ENCODE assay signal across 14 cellular contexts in the genomic region with DNA sequence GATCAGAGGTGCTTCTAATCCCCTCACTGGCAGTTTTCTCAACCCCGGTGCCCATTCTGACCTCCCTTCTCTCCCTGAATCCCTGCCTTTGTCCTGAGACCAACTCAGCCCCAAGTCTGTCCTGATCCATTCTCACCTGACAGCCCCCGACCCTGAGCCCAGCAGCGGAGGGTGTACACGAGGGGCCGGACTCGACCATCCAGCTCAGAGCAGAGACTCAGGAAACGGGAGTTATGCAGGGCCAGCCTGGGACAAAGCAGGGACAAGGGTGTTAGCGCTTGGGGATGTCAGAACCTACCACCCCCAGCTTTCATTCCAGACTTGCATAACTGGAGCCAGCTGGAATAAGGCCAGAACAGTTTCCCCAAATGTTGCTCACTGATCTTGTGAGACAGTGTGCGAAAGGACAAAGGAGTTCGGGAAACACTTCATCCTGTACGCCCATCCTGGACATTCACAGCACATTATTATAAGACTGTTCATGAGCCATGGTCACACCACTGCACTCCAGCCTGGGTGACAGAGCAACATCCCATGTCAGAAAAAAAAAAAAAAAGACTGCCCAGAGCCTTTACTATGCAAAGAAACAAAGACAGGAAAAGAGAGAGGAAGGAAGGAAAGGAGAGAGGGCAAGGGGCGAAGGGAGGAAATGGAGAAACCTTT. TPM values are rescaled to one million over a fixed set of nuclear protein-coding genes. Genes with fewer than 3 reads are reported as not detected.
DNase-seq lines count a peak whose midpoint lies in the region; ATAC-seq and TF ChIP-seq lines count a peak whose summit lies in the region.
"Had no signal": no experiment of that assay in that cellular context is flagged by ENCODE, and none has a peak within 500 bp of the region (broad histone marks: within the 10 kb centered on the region; RNA-seq: fewer than 3 reads in every experiment).

No MANE protein-coding gene starts in this region.

- WGBS in hepatocyte (ENCODE audit: low lambda C conversion rate, missing lambda C conversion rate), result 78% methylated on average over 12 of the region's 12 CpGs
- WGBS in psoas muscle, 3 donors, result 68 to 73% (median 72%) methylated on average over 12 of the region's 12 CpGs

- DNase-seq in activated B cell treated with CpG ODN at 0.5 μM for 24 hours (no peak), hepatocyte (ENCODE audit: low spot score) (no peak), psoas muscle (peak in 1 of 2 donors; percentile 53), AG08396 (ENCODE audit: low spot score) (no peak)
- no peak for DNase-seq in activated CD4-positive, CD25-positive, alpha-beta regulatory T cell (lab: John Stamatoyannopoulos, UW)
- DNase-seq in activated CD4-positive, CD25-positive, alpha-beta regulatory T cell treated with anti-CD3 and anti-CD28 coated beads, Interleukin-2, amount 50 U/mL, for 72 hours, result no peak
- DNase-seq: activated CD8-positive, alpha-beta memory T cell treated with anti-CD3 and anti-CD28 coated beads for 24 hours; activated naive CD8-positive, alpha-beta T cell treated with anti-CD3 and anti-CD28 coated beads for 36 hours; effector CD4-positive, alpha-beta T cell; Karpas-422; NCI-H2029 treated with DMSO at 0.1 percent for 48 hours had no signal

- H3K27ac ChIP-seq in ACC112 (ENCODE audit: low read depth, low read length) (peak overlapping the region; percentile 38; the same call in 1 of the 2 replicates), hepatocyte (peak overlapping the region; percentile 67), psoas muscle (peak overlapping the region; percentile 92)
- H3K27ac ChIP-seq: C4-2B had no signal

- H3K27me3 Mint-ChIP-seq in activated B cell treated with CpG ODN at 0.5 μM for 24 hours, result no peaks in the 10 kb centered on the region
- H3K27me3 Mint-ChIP-seq: activated naive CD8-positive, alpha-beta T cell treated with anti-CD3 and anti-CD28 coated beads for 36 hours had no signal

- no peak overlapping the region for H2AFZ ChIP-seq in ACC112 (ENCODE audit: low read length, unreplicated experiment)
- no peak overlapping the region for H2AFZ ChIP-seq in hepatocyte

- no peaks in the 10 kb centered on the region for H3K27me3 ChIP-seq in ACC112 (ENCODE audit: insufficient read depth, low read length)
- H3K27me3 ChIP-seq in hepatocyte, result no peaks in the 10 kb centered on the region
- H3K27me3 ChIP-seq in psoas muscle (ENCODE audit: insufficient read depth in 3 of 3, low read length in 2 of 3), result no peaks in the 10 kb centered on the region

- intact Hi-C loops in activated B cell treated with CpG ODN at 0.5 μM for 24 hours (cut with micrococcal nuclease), result no loop called here
- intact Hi-C loops in psoas muscle (cut with DNase I), result loop anchor here in 1 of 2 donors (10.0 kb wide), 1 partner anchor 278 kb away; no protein-coding TSS in a partner anchor

- peak overlapping the region; percentile 56 for H3K27ac Mint-ChIP-seq in activated B cell treated with CpG ODN at 0.5 μM for 24 hours

- no peak overlapping the region for H3K4me3 ChIP-seq in ACC112 (ENCODE audit: low read depth, low read length)
- no peak overlapping the region for H3K4me3 ChIP-seq in hepatocyte
- peak overlapping the region; percentile 90 for H3K4me3 ChIP-seq in psoas muscle

- H3K4me2 ChIP-seq in hepatocyte, result peak overlapping the region; percentile 10

- no peak for ATAC-seq in activated B cell treated with CpG ODN at 0.5 μM for 24 hours (ENCODE audit: low read depth)
- ATAC-seq in psoas muscle, result no peak
- ATAC-seq in HG02642 (IDR thresholded peaks at IDR 0.05; ENCODE audit: poor library complexity, unreplicated experiment), result no peak

- H3K79me2 ChIP-seq in ACC112 (ENCODE audit: control insufficient read depth, insufficient read depth, low read length, unreplicated experiment) (peaks cover 40% of the 10 kb centered on the region), hepatocyte (peaks cover 32% of the 10 kb centered on the region)

- no peaks in the 10 kb centered on the region for H3K9me3 ChIP-seq in hepatocyte (ENCODE audit: low read depth)
- no peaks in the 10 kb centered on the region for H3K9me3 ChIP-seq in psoas muscle

- H3K4me1 ChIP-seq in ACC112 (ENCODE audit: control insufficient read depth, insufficient read depth, low read length, unreplicated experiment), result peaks cover 27% of the 10 kb centered on the region
- peaks cover 24% of the 10 kb centered on the region for H3K4me1 ChIP-seq in hepatocyte (ENCODE audit: insufficient read depth)
- H3K4me1 ChIP-seq in psoas muscle, result peaks cover 46% of the 10 kb centered on the region

- no peaks in the 10 kb centered on the region for H3K9me2 ChIP-seq in hepatocyte (replicated peaks; ENCODE audit: insufficient read depth)

- POLR2A ChIA-PET in activated B cell treated with CpG ODN at 0.5 μM for 24 hours (lab: Charles Lee), result interaction anchor here (0.6 to 1.1 kb wide), 3 partner anchors 14 to 70 kb away, joined by 3 to 4 read pairs (median 3); a partner anchor contains a TSS

- H3K36me3 ChIP-seq in ACC112 (ENCODE audit: insufficient read depth, low read length), result peaks cover 10% of the 10 kb centered on the region; the same call in 1 of the 2 replicates
- no peaks in the 10 kb centered on the region for H3K36me3 ChIP-seq in hepatocyte (replicated peaks; ENCODE audit: insufficient read depth, low read depth)
- H3K36me3 ChIP-seq in psoas muscle (ENCODE audit: insufficient read depth in 1 of 2, low read depth in 1 of 2), result peaks cover 3 to 71% of the 10 kb centered on the region in 2 donors

- peaks cover 63% of the 10 kb centered on the region for H3K36me3 Mint-ChIP-seq in activated B cell treated with CpG ODN at 0.5 μM for 24 hours (ENCODE audit: low read depth)

- peaks cover 7% of the 10 kb centered on the region for H4K20me1 ChIP-seq in hepatocyte (ENCODE audit: insufficient read depth, poor library complexity, severe bottlenecking)

- CTCF ChIA-PET in activated B cell treated with CpG ODN at 0.5 μM for 24 hours (lab: Charles Lee), result interaction anchor here (0.5 kb wide), 1 partner anchor 36 kb away, joined by 3 read pairs; a partner anchor contains a TSS

- TF ChIP-seq CTCF in activated B cell treated with CpG ODN at 0.5 μM for 24 hours (IDR thresholded peaks at IDR 0.05) (no peak), hepatocyte (IDR thresholded peaks at IDR 0.05; ENCODE audit: poor library complexity) (no peak), psoas muscle (IDR thresholded peaks at IDR 0.05) (no peak)

- no peak overlapping the region for H3K4me3 Mint-ChIP-seq in activated B cell treated with CpG ODN at 0.5 μM for 24 hours
- H3K4me3 Mint-ChIP-seq: activated naive CD8-positive, alpha-beta T cell treated with anti-CD3 and anti-CD28 coated beads for 36 hours had no signal

- no peaks in the 10 kb centered on the region for H3K9me3 Mint-ChIP-seq in activated B cell treated with CpG ODN at 0.5 μM for 24 hours
- H3K9me3 Mint-ChIP-seq: activated naive CD8-positive, alpha-beta T cell treated with anti-CD3 and anti-CD28 coated beads for 36 hours had no signal

- peaks cover 29% of the 10 kb centered on the region for H3K4me1 Mint-ChIP-seq in activated B cell treated with CpG ODN at 0.5 μM for 24 hours

RNA-seq across cellular contexts. Expression of a gene that starts 3.5 kb away (rescaled TPM):
- total RNA-seq in activated B cell treated with CpG ODN at 0.5 μM for 24 hours (2,373 and 2,524 TPM in 2 replicates), hepatocyte (1,612 and 1,634 TPM in 2 replicates), psoas muscle (1,000 to 10,000 TPM; 1,137 to 1,954 (median 1,509) TPM)
- polyA plus RNA-seq in hepatocyte (501 and 526 TPM in 2 replicates), psoas muscle (1,000 to 10,000 TPM; 1,687 to 2,356 (median 2,243) TPM)

RNA-seq across cellular contexts. Expression of a gene that starts 14.1 kb away (rescaled TPM):
- total RNA-seq in activated B cell treated with CpG ODN at 0.5 μM for 24 hours, result 27.8 and 30.9 TPM in 2 replicates
- 6.7 and 11.7 TPM in 2 replicates for total RNA-seq in hepatocyte
- polyA plus RNA-seq in hepatocyte, result 14.2 and 16.5 TPM in 2 replicates
- total RNA-seq in psoas muscle, result 10 to 100 TPM; 14.3 to 23.7 (median 19.6) TPM
- 10 to 100 TPM; 12.1 to 15.5 (median 12.7) TPM for polyA plus RNA-seq in psoas muscle

RNA-seq across cellular contexts. Expression of a gene that starts 24.5 kb away (rescaled TPM):
- 170 and 175 TPM in 2 replicates for total RNA-seq in activated B cell treated with CpG ODN at 0.5 μM for 24 hours
- total RNA-seq in hepatocyte, result 46.8 and 53.1 TPM in 2 replicates
- polyA plus RNA-seq in hepatocyte, result 17.1 and 25.6 TPM in 2 replicates
- 10 to 100 TPM; 20.0 to 32.5 (median 28.6) TPM for total RNA-seq in psoas muscle
- polyA plus RNA-seq in psoas muscle, result 10 to 100 TPM; 18.4 to 27.1 (median 26.9) TPM

RNA-seq across cellular contexts. Expression of a gene that starts 30.6 kb away (rescaled TPM):
- total RNA-seq in activated B cell treated with CpG ODN at 0.5 μM for 24 hours (246 and 248 TPM in 2 replicates), hepatocyte (218 and 237 TPM in 2 replicates), psoas muscle (100 to 1,000 TPM; 376 to 679 (median 425) TPM)
- polyA plus RNA-seq in hepatocyte (38.0 and 47.6 TPM in 2 replicates), psoas muscle (100 to 1,000 TPM in 2 of 3 donors, 10 to 100 TPM in 1; 93.5 to 227 (median 206) TPM)

RNA-seq across cellular contexts. Expression of a gene that starts 35.4 kb away (rescaled TPM):
- total RNA-seq in activated B cell treated with CpG ODN at 0.5 μM for 24 hours (115 and 128 TPM in 2 replicates), hepatocyte (18.3 and 21.6 TPM in 2 replicates), psoas muscle (10 to 100 TPM; 14.1 to 19.5 (median 16.9) TPM)
- polyA plus RNA-seq in hepatocyte (22.6 and 51.0 TPM in 2 replicates), psoas muscle (10 to 100 TPM in 2 of 3 donors, 1 to 10 TPM in 1; 7.4 to 11.3 (median 11.1) TPM)

Comparison
In these comparisons a context has a peak if more than half of its experiments do, and no peak if none do; other contexts are left out.
1. H3K27ac ChIP-seq: peak in every context shown above with its lines; median percentile 92 in psoas muscle; 67 in hepatocyte; 38 in ACC112.